22 cellular contexts compared by ENCODE assay signal in the genomic region with DNA sequence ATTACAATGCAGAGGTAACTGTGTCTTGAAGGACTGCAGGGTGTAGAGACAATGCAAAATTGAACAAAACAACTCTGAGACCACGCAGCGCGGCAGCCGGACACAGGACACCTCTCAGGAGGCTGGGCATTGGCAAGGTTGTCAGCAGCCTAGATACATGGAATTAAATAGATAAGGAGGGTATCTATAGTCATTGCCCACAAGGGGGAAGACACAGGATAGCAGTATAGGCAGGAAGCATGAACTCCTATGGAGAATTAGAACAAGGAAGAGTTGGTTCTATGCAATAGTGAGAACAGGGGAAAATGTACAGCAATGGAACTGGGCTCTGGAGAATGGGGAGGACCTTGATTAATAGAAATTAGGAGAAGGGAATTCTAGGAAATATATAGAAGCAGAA.
DNase-seq lines count a peak whose midpoint lies in the region; ATAC-seq and TF ChIP-seq lines count a peak whose summit lies in the region.
"Had no signal": no experiment of that assay in that cellular context is flagged by ENCODE, and none has a peak within 500 bp of the region (broad histone marks: within the 10 kb centered on the region; RNA-seq: fewer than 3 reads in every experiment).

No MANE protein-coding gene starts in this region.

- peak overlapping the region; percentile 80; the same call in 1 of the 2 replicates for H2AFZ ChIP-seq in GM23338

- no peak overlapping the region for H4K5ac ChIP-seq in mesendoderm (ENCODE audit: low read length)

- peaks cover 7% of the 10 kb centered on the region; the same call in 2 of the 3 replicates for H3K4me1 Mint-ChIP-seq in GM23338

- H3K4me3 ChIP-seq in GM23338 (no peak overlapping the region), mesendoderm (ENCODE audit: low read length) (no peak overlapping the region)
- H3K4me3 ChIP-seq: BLaER1 had no signal

- H2BK5ac ChIP-seq in mesendoderm (ENCODE audit: low read length) = no peak overlapping the region

- H3K27ac Mint-ChIP-seq in GM23338 = no peak overlapping the region
- H3K27ac Mint-ChIP-seq: CD4-positive, CD25-positive, alpha-beta regulatory T cell had no signal

- H2AK5ac ChIP-seq in mesendoderm (ENCODE audit: low read length) = no peak overlapping the region

- no peak overlapping the region for H3K56ac ChIP-seq in mesendoderm (ENCODE audit: low read length)

- H3K4me1 ChIP-seq in GM23338 (ENCODE audit: insufficient read depth) (0 out of 2 replicates have a peak, but pooled peaks cover 7% of the 10 kb centered on the region), mesendoderm (ENCODE audit: control insufficient read depth, low read depth, low read length) (no peaks in the 10 kb centered on the region)
- H3K4me1 ChIP-seq: BLaER1 had no signal

- WGBS in mesendoderm (ENCODE audit: extremely low coverage, insufficient coverage, low lambda C conversion rate) = no CpG with 5 or more reads among the region's 4 CpGs

- H3K27me3 ChIP-seq in GM23338 (ENCODE audit: insufficient read depth) (no peaks in the 10 kb centered on the region), mesendoderm (ENCODE audit: insufficient read depth, low read length, poor library complexity) (no peaks in the 10 kb centered on the region)
- H3K27me3 ChIP-seq: BLaER1 had no signal

- no peaks in the 10 kb centered on the region for H3K36me3 ChIP-seq in GM23338 (ENCODE audit: insufficient read depth)
- H3K36me3 ChIP-seq in mesendoderm (ENCODE audit: control insufficient read depth, insufficient read depth, low read length) = no peaks in the 10 kb centered on the region
- H3K36me3 ChIP-seq: BLaER1 had no signal

- 0 out of 2 replicates have a peak, but pooled peaks cover 3% of the 10 kb centered on the region for H3K9me2 ChIP-seq in GM23338 (ENCODE audit: insufficient read depth)

- no peaks in the 10 kb centered on the region for H3K27me3 Mint-ChIP-seq in GM23338 (ENCODE audit: insufficient read depth, low read depth, poor library complexity)

- no peak overlapping the region for H3K4me3 Mint-ChIP-seq in GM23338
- H3K4me3 Mint-ChIP-seq: CD4-positive, CD25-positive, alpha-beta regulatory T cell had no signal

- no peak overlapping the region for H3K4me2 ChIP-seq in GM23338
- no peak overlapping the region for H3K4me2 ChIP-seq in mesendoderm (ENCODE audit: low read length)
- H3K4me2 ChIP-seq: BLaER1 had no signal

- DNase-seq in DMS53 (lab: John Stamatoyannopoulos, UW) = peak; percentile 61
- DNase-seq in DMS53 treated with DMSO at 0.1 percent for 48 hours (lab: John Stamatoyannopoulos, UW; ENCODE audit: unreplicated experiment) = no peak
- DNase-seq in GM23338 (ENCODE audit: low spot score) = peak; percentile 16
- DNase-seq in OCI-M1 (lab: John Stamatoyannopoulos, UW) = peak; percentile 10
- peak; percentile 14 for DNase-seq in mesendoderm
- no peak for DNase-seq in cerebellar cortex (ENCODE audit: low spot score)
- DNase-seq: 8988T; ACHN; CD4-positive, CD25-positive, alpha-beta regulatory T cell; EL; GDM1; GOT3; NCI-H1048; NCI-H1417 treated with DMSO at 0.1 percent for 48 hours; NCI-H2227 treated with DMSO at 0.1 percent for 48 hours; NCI-H510A treated with DMSO at 0.1 percent for 48 hours; SHP77 had no signal

- no peaks in the 10 kb centered on the region for H3K36me3 Mint-ChIP-seq in GM23338 (ENCODE audit: low read depth)

- H4K8ac ChIP-seq in mesendoderm (ENCODE audit: low read depth, low read length) = no peak overlapping the region

- no peak overlapping the region for H3K27ac ChIP-seq in GM23338 (ENCODE audit: low read depth)
- H3K27ac ChIP-seq in mesendoderm (ENCODE audit: low read depth, low read length) = no peak overlapping the region
- H3K27ac ChIP-seq: BLaER1, RWPE1 had no signal

- no peaks in the 10 kb centered on the region for H3F3A ChIP-seq in GM23338 (replicated peaks; ENCODE audit: low read depth)

- H3K9me3 Mint-ChIP-seq in GM23338 = no peaks in the 10 kb centered on the region
- H3K9me3 Mint-ChIP-seq: CD4-positive, CD25-positive, alpha-beta regulatory T cell had no signal

- H2BK15ac ChIP-seq in mesendoderm (replicated peaks; ENCODE audit: low read depth) = no peak overlapping the region

- no peaks in the 10 kb centered on the region for H4K20me1 ChIP-seq in GM23338 (replicated peaks; ENCODE audit: insufficient read depth)
- H4K20me1 ChIP-seq: BLaER1 had no signal

- H3K9ac ChIP-seq in mesendoderm (ENCODE audit: low read length) = no peak overlapping the region
- H3K9ac ChIP-seq: BLaER1 had no signal

- H3K79me1 ChIP-seq in mesendoderm (ENCODE audit: low read length) = no peaks in the 10 kb centered on the region

- TF ChIP-seq CTCF in GM23338 (conservative IDR thresholded peaks at IDR 0.05; ENCODE audit: low read depth in 2 of 2) = peak in 1 of 2 experiments; percentile 13; a peak in 1 of 4 replicates

- H3K79me2 ChIP-seq in GM23338 (replicated peaks; ENCODE audit: insufficient read depth) (no peaks in the 10 kb centered on the region), mesendoderm (ENCODE audit: control insufficient read depth, insufficient read depth, low read length) (no peaks in the 10 kb centered on the region)

- H3K23ac ChIP-seq in mesendoderm (ENCODE audit: low read length) = no peak overlapping the region

- no peak overlapping the region for H3K4ac ChIP-seq in mesendoderm (ENCODE audit: low read depth, low read length)

- no peak overlapping the region for H2BK120ac ChIP-seq in mesendoderm (ENCODE audit: low read depth, low read length)

- H3K18ac ChIP-seq in mesendoderm (ENCODE audit: low read length) = no peak overlapping the region

- ATAC-seq in GM23338 = peak; percentile 57; the same call in 2 of the 3 replicates
- no peak for ATAC-seq in HG03342 (IDR thresholded peaks at IDR 0.05; ENCODE audit: unreplicated experiment)
- ATAC-seq: HCT116, Panc1 had no signal

TF ChIP-seq in GM23338, 12 proteins besides CTCF, POLR2A, EP300 and RAD21:
- TF ChIP-seq, protein P1, sequence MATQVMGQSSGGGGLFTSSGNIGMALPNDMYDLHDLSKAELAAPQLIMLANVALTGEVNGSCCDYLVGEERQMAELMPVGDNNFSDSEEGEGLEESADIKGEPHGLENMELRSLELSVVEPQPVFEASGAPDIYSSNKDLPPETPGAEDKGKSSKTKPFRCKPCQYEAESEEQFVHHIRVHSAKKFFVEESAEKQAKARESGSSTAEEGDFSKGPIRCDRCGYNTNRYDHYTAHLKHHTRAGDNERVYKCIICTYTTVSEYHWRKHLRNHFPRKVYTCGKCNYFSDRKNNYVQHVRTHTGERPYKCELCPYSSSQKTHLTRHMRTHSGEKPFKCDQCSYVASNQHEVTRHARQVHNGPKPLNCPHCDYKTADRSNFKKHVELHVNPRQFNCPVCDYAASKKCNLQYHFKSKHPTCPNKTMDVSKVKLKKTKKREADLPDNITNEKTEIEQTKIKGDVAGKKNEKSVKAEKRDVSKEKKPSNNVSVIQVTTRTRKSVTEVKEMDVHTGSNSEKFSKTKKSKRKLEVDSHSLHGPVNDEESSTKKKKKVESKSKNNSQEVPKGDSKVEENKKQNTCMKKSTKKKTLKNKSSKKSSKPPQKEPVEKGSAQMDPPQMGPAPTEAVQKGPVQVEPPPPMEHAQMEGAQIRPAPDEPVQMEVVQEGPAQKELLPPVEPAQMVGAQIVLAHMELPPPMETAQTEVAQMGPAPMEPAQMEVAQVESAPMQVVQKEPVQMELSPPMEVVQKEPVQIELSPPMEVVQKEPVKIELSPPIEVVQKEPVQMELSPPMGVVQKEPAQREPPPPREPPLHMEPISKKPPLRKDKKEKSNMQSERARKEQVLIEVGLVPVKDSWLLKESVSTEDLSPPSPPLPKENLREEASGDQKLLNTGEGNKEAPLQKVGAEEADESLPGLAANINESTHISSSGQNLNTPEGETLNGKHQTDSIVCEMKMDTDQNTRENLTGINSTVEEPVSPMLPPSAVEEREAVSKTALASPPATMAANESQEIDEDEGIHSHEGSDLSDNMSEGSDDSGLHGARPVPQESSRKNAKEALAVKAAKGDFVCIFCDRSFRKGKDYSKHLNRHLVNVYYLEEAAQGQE (IDR thresholded peaks at IDR 0.05; ENCODE audit: unreplicated experiment) = no peak
- TF ChIP-seq ZNF331 (CRISPR knock-in tag; IDR thresholded peaks at IDR 0.05; ENCODE audit: low read depth) = no peak
- TF ChIP-seq EZH2phosphoT487 (IDR thresholded peaks at IDR 0.05; ENCODE audit: unreplicated experiment) = no peak
- no peak for TF ChIP-seq POLR2AphosphoS5 (IDR thresholded peaks at IDR 0.05; ENCODE audit: low read depth)
- TF ChIP-seq CREB1 (CRISPR knock-in tag; IDR thresholded peaks at IDR 0.05; ENCODE audit: low read depth) = no peak

Comparison
In these comparisons a context has a peak if more than half of its experiments do, and no peak if none do; other contexts are left out.
1. DNase-seq: peak in DMS53 (single experiment), GM23338 (single experiment), OCI-M1 (single experiment) and mesendoderm (single experiment); none in DMS53 treated with DMSO at 0.1 percent for 48 hours (single experiment) and cerebellar cortex (single experiment).